ENCODE assay signal across 16 cellular contexts in the genomic region with DNA sequence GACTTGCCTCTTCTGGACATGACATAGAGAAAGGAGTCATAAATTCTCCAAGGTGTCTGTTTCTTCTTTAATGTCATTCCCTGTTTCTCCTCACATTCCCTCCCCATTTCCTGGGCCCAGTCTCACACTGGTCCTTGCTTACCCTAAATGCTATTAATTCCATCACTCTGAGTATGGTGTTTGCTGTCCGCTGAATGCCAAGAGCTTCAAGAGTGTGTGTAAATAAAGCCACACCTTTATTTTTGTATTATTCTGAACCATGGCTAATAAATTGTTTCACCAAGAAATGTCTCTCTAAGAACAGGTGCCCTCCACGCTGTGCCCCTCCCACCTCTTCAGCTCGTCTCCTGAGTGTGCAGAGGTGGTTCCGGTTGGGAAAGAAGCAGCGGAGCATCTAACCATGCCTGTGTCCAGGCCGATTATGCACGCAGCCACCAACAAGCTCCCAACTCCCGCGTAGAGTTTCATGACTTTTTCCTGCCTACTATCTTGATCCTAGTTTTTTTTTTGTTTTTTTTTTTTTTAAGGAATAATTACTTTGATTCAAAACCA. TPM values are rescaled to one million over a fixed set of nuclear protein-coding genes. Genes with fewer than 3 reads are reported as not detected.
DNase-seq lines count a peak whose midpoint lies in the region; ATAC-seq, FAIRE-seq and TF ChIP-seq lines count a peak whose summit lies in the region.
"Had no signal": no experiment of that assay in that cellular context is flagged by ENCODE, and none has a peak within 500 bp of the region (broad histone marks: within the 10 kb centered on the region; RNA-seq: fewer than 3 reads in every experiment).

No MANE protein-coding gene starts in this region.

- H3K27me3 ChIP-seq in heart right ventricle (no peaks in the 10 kb centered on the region), HepG2 (ENCODE audit: control insufficient read depth in 1 of 2, insufficient read depth in 2 of 2, low read length in 2 of 2) (peaks cover 3 to 25% of the 10 kb centered on the region in 2 experiments; a peak in 3 of 5 replicates)
- H3K27me3 ChIP-seq: right lobe of liver had no signal

- TF ChIP-seq EP300 in HepG2 (IDR thresholded peaks at IDR 0.05; ENCODE audit: low read depth in 2 of 2, low read length in 2 of 2) (no peak), HepG2 (CRISPR knock-in tag; IDR thresholded peaks at IDR 0.05; ENCODE audit: borderline replicate concordance) (no peak)

- H3K36me3 ChIP-seq in heart right ventricle, result peaks cover 0 to 36% (median 18%) of the 10 kb centered on the region in 9 donors
- H3K36me3 ChIP-seq in HepG2 (replicated peaks in 1 of 2; ENCODE audit: control insufficient read depth in 1 of 2, insufficient read depth in 2 of 2, low read length in 2 of 2), result no peaks in the 10 kb centered on the region

- TF ChIP-seq RAD21 in HepG2 (CRISPR knock-in tag; IDR thresholded peaks at IDR 0.05), result no peak

- no peak overlapping the region for H3K9ac ChIP-seq in HepG2 (ENCODE audit: insufficient read depth, low read depth, low read length)

- DNase-seq in cardiac septum (ENCODE audit: low spot score) (peak; percentile 58), heart right ventricle (no peak), NCI-H510A (lab: John Stamatoyannopoulos, UW) (peak; percentile 47), kidney glomerular epithelial cell (lab: John Stamatoyannopoulos, UW) (peak; percentile 14), cerebellar cortex (ENCODE audit: low spot score) (no peak), NOMO-1 (lab: John Stamatoyannopoulos, UW; ENCODE audit: unreplicated experiment in 2 of 2) (no peak), HepG2 (ENCODE audit: low spot score) (no peak)
- DNase-seq in stimulated activated naive CD4-positive, alpha-beta T cell (lab: John Stamatoyannopoulos, UW), result no peak
- DNase-seq: activated CD8-positive, alpha-beta memory T cell treated with anti-CD3 and anti-CD28 coated beads, Interleukin-2, amount 50 U/mL, for 4 hours; DMS 273 treated with DMSO at 0.1 percent for 48 hours; right lobe of liver; stimulated activated CD4-positive, alpha-beta T cell treated with anti-CD3 and anti-CD28 coated beads, Interleukin-2, amount 100 ng/mL, for 24 hours; substantia nigra had no signal

- no peak for TF ChIP-seq POLR2A in HepG2 (IDR thresholded peaks at IDR 0.05; ENCODE audit: insufficient read depth in 1 of 2, low read depth in 2 of 2, low read length in 2 of 2)

- intact Hi-C loops in cardiac septum (cut with DNase I) (no loop called here), heart right ventricle (cut with DNase I) (loop anchor here in 1 of 10 donors (10.0 kb wide), 1 partner anchor 52 kb away; no protein-coding TSS in a partner anchor), HepG2 (cut with micrococcal nuclease; ENCODE audit: unreplicated experiment) (no loop called here)

- CTCF ChIA-PET in HepG2 (lab: Yijun Ruan, JAX; ENCODE audit: low intra/inter-chr PET ratio, low total read pairs), result no interaction called here

- H3K27ac ChIP-seq in heart right ventricle (no peak overlapping the region), HepG2 (ENCODE audit: extremely low read length, insufficient read depth, low read length) (no peak overlapping the region)
- H3K27ac ChIP-seq: esophagus muscularis mucosa, right lobe of liver had no signal

- H3K4me1 ChIP-seq in heart right ventricle (peaks cover 0 to 66% (median 4%) of the 10 kb centered on the region in 9 donors), HepG2 (ENCODE audit: insufficient read depth, low read length) (no peaks in the 10 kb centered on the region)
- H3K4me1 ChIP-seq: esophagus muscularis mucosa, right lobe of liver had no signal

- H4K20me1 ChIP-seq in HepG2 (ENCODE audit: insufficient read depth, low read length), result no peaks in the 10 kb centered on the region

- no peak for FAIRE-seq in HepG2 (lab: Jason Lieb, UNC)

- no peak overlapping the region for H3K4me2 ChIP-seq in HepG2 (ENCODE audit: low read depth, low read length)

- no peaks in the 10 kb centered on the region for H3K79me2 ChIP-seq in HepG2 (ENCODE audit: insufficient read depth, low read length)

- H3K9me3 ChIP-seq in heart right ventricle (no peaks in the 10 kb centered on the region), HepG2 (ENCODE audit: low read length) (no peaks in the 10 kb centered on the region)
- H3K9me3 ChIP-seq: esophagus muscularis mucosa, right lobe of liver had no signal

- H2AFZ ChIP-seq in HepG2 (ENCODE audit: low read length), result no peak overlapping the region

- ATAC-seq in heart right ventricle (no peak), HepG2 (no peak)
- ATAC-seq: activated CD4-positive, CD25-positive, alpha-beta regulatory T cell treated with anti-CD3 and anti-CD28 coated beads, Interleukin-2, amount 50 U/mL, for 24 hours; HCT116; right lobe of liver had no signal

- in situ Hi-C loops in HepG2 (cut with HindIII; ENCODE audit: extremely low pct_ligation_motif_present, low pct_unique_long_range_greater_than_20kb), result no loop called here

- no TSS peak for BruUV-seq in HepG2 (replicated peaks; lab: Mats Ljungman, UMichigan)

- H3K4me3 ChIP-seq in heart right ventricle, result no peak overlapping the region
- no peak overlapping the region for H3K4me3 ChIP-seq in HepG2 (replicated peaks in 1 of 3; ENCODE audit: insufficient read depth in 1 of 3, low read depth in 2 of 3, low read length in 3 of 3)
- H3K4me3 ChIP-seq: esophagus muscularis mucosa, right lobe of liver had no signal

- POLR2A ChIA-PET in HepG2 (lab: Yijun Ruan, JAX), result no interaction called here

- 78 to 84% methylated on average over 9 of the region's 9 CpGs for WGBS in heart right ventricle, 2 donors
- 23% methylated on average over 9 of the region's 9 CpGs for WGBS in HepG2 (ENCODE audit: low lambda C conversion rate)

- TF ChIP-seq CTCF in heart right ventricle (IDR thresholded peaks at IDR 0.05) (no peak), HepG2 (CRISPR knock-in tag; IDR thresholded peaks at IDR 0.05) (no peak)

RNA-seq across cellular contexts. Expression of a gene that starts 8.6 kb away (rescaled TPM):
- 1.0 TPM for total RNA-seq in cardiac septum
- total RNA-seq in heart right ventricle, result 1 to 10 TPM; 1.2 to 3.3 (median 1.9) TPM
- 1 to 10 TPM in 1 of 2 donors, under 1 TPM in 1; 0.41 to 1.2 TPM for polyA plus RNA-seq in heart right ventricle
- total RNA-seq in HepG2 (2016; rRNA removed; fragmentation: Illumina TruSeq; extraction: Trizol), result not detected in 2 replicates
- total RNA-seq in HepG2 (2016; cell fraction: cytosol; rRNA removed; fragmentation: Illumina TruSeq; extraction: Trizol; ENCODE audit: low read depth), result not detected in 2 replicates
- total RNA-seq in HepG2 (2016; cell fraction: insoluble cytoplasmic fraction; rRNA removed; fragmentation: Illumina TruSeq; extraction: Trizol), result not detected in 2 replicates
- not detected in 2 replicates for total RNA-seq in HepG2 (2016; cell fraction: membrane; rRNA removed; fragmentation: Illumina TruSeq; extraction: Trizol)
- total RNA-seq in HepG2 (2016; cell fraction: nucleus; rRNA removed; fragmentation: Illumina TruSeq; extraction: Trizol), result not detected in 2 replicates
- not detected in 2 replicates for polyA plus RNA-seq in HepG2 (2011; rRNA removed)
- 0.01 TPM in 1 of 2 replicates, not detected in the other for polyA plus RNA-seq in HepG2 (2011; cell fraction: cytosol; rRNA removed)
- not detected in 2 replicates for polyA plus RNA-seq in HepG2 (2011; cell fraction: nucleus; rRNA removed)
- polyA plus RNA-seq in HepG2 (2012), result not detected in 2 replicates
- polyA plus RNA-seq in HepG2 (2016; cell fraction: cytosol; fragmentation: Illumina TruSeq; extraction: Trizol; ENCODE audit: low read depth), result not detected in 2 replicates
- not detected in 2 replicates for polyA plus RNA-seq in HepG2 (2016; cell fraction: insoluble cytoplasmic fraction; fragmentation: Illumina TruSeq; extraction: Trizol; ENCODE audit: low read depth)
- not detected in 2 replicates for polyA plus RNA-seq in HepG2 (2016; cell fraction: membrane; fragmentation: Illumina TruSeq; extraction: Trizol; ENCODE audit: low read depth)
- not detected in 2 replicates for polyA plus RNA-seq in HepG2 (2016; cell fraction: nucleus; fragmentation: Illumina TruSeq; extraction: Trizol; ENCODE audit: insufficient read depth, low read depth)
- polyA minus RNA-seq in HepG2 (2011; rRNA and poly(A)+ RNA removed; ENCODE audit: low replicate concordance), result not detected in 2 replicates
- polyA minus RNA-seq in HepG2 (2011; cell fraction: cytosol; rRNA and poly(A)+ RNA removed), result not detected in 2 replicates
- polyA minus RNA-seq in HepG2 (2011; cell fraction: nucleus; rRNA and poly(A)+ RNA removed), result not detected in 2 replicates

RNA-seq across cellular contexts. Expression of a gene that starts 27.8 kb away (rescaled TPM):
- total RNA-seq in cardiac septum, result 6.0 TPM
- 10 to 100 TPM in 2 of 10 donors, 1 to 10 TPM in 8; 4.0 to 15.9 (median 5.9) TPM for total RNA-seq in heart right ventricle
- 1 to 10 TPM; 4.5 to 4.6 TPM for polyA plus RNA-seq in heart right ventricle
- total RNA-seq in HepG2 (2016; rRNA removed; fragmentation: Illumina TruSeq; extraction: Trizol), result 1.5 and 2.5 TPM in 2 replicates
- total RNA-seq in HepG2 (2016; cell fraction: cytosol; rRNA removed; fragmentation: Illumina TruSeq; extraction: Trizol; ENCODE audit: low read depth), result 0.61 and 0.62 TPM in 2 replicates
- total RNA-seq in HepG2 (2016; cell fraction: insoluble cytoplasmic fraction; rRNA removed; fragmentation: Illumina TruSeq; extraction: Trizol), result 0.95 and 3.2 TPM in 2 replicates
- 0.38 and 0.68 TPM in 2 replicates for total RNA-seq in HepG2 (2016; cell fraction: membrane; rRNA removed; fragmentation: Illumina TruSeq; extraction: Trizol)
- 2.4 and 2.5 TPM in 2 replicates for total RNA-seq in HepG2 (2016; cell fraction: nucleus; rRNA removed; fragmentation: Illumina TruSeq; extraction: Trizol)
- 8.2 and 8.4 TPM in 2 replicates for polyA plus RNA-seq in HepG2 (2011; rRNA removed)
- 5.2 TPM in 2 replicates for polyA plus RNA-seq in HepG2 (2011; cell fraction: cytosol; rRNA removed)
- polyA plus RNA-seq in HepG2 (2011; cell fraction: nucleus; rRNA removed), result 8.5 and 8.8 TPM in 2 replicates
- polyA plus RNA-seq in HepG2 (2012), result 3.0 and 4.2 TPM in 2 replicates
- polyA plus RNA-seq in HepG2 (2016; cell fraction: cytosol; fragmentation: Illumina TruSeq; extraction: Trizol; ENCODE audit: low read depth), result 0.52 and 0.53 TPM in 2 replicates
- polyA plus RNA-seq in HepG2 (2016; cell fraction: insoluble cytoplasmic fraction; fragmentation: Illumina TruSeq; extraction: Trizol; ENCODE audit: low read depth), result 2.4 and 2.6 TPM in 2 replicates
- polyA plus RNA-seq in HepG2 (2016; cell fraction: membrane; fragmentation: Illumina TruSeq; extraction: Trizol; ENCODE audit: low read depth), result 0.46 and 0.87 TPM in 2 replicates
- polyA plus RNA-seq in HepG2 (2016; cell fraction: nucleus; fragmentation: Illumina TruSeq; extraction: Trizol; ENCODE audit: insufficient read depth, low read depth), result 5.9 TPM in 2 replicates
- polyA minus RNA-seq in HepG2 (2011; rRNA and poly(A)+ RNA removed; ENCODE audit: low replicate concordance), result 9.0 and 12.5 TPM in 2 replicates
- 1.4 and 3.1 TPM in 2 replicates for polyA minus RNA-seq in HepG2 (2011; cell fraction: cytosol; rRNA and poly(A)+ RNA removed)
- 3.6 and 6.1 TPM in 2 replicates for polyA minus RNA-seq in HepG2 (2011; cell fraction: nucleus; rRNA and poly(A)+ RNA removed)

RNA-seq across cellular contexts. Expression of a gene that starts 46.5 kb away (rescaled TPM):
- total RNA-seq in cardiac septum (39.6 TPM), heart right ventricle (10 to 100 TPM; 42.8 to 59.2 (median 50.3) TPM), HepG2 (2016; rRNA removed; fragmentation: Illumina TruSeq; extraction: Trizol) (not detected in 2 replicates)
- polyA plus RNA-seq in heart right ventricle (10 to 100 TPM; 23.6 to 60.4 TPM), HepG2 (2011; rRNA removed) (not detected in 2 replicates)
- not detected in 2 replicates for total RNA-seq in HepG2 (2016; cell fraction: cytosol; rRNA removed; fragmentation: Illumina TruSeq; extraction: Trizol; ENCODE audit: low read depth)
- total RNA-seq in HepG2 (2016; cell fraction: insoluble cytoplasmic fraction; rRNA removed; fragmentation: Illumina TruSeq; extraction: Trizol), result not detected in 2 replicates
- total RNA-seq in HepG2 (2016; cell fraction: membrane; rRNA removed; fragmentation: Illumina TruSeq; extraction: Trizol), result not detected in 2 replicates
- not detected in 2 replicates for total RNA-seq in HepG2 (2016; cell fraction: nucleus; rRNA removed; fragmentation: Illumina TruSeq; extraction: Trizol)
- polyA plus RNA-seq in HepG2 (2011; cell fraction: cytosol; rRNA removed), result not detected in 2 replicates
- not detected in 2 replicates for polyA plus RNA-seq in HepG2 (2011; cell fraction: nucleus; rRNA removed)
- polyA plus RNA-seq in HepG2 (2012), result not detected in 2 replicates
- not detected in 2 replicates for polyA plus RNA-seq in HepG2 (2016; cell fraction: cytosol; fragmentation: Illumina TruSeq; extraction: Trizol; ENCODE audit: low read depth)
- not detected in 2 replicates for polyA plus RNA-seq in HepG2 (2016; cell fraction: insoluble cytoplasmic fraction; fragmentation: Illumina TruSeq; extraction: Trizol; ENCODE audit: low read depth)
- not detected in 2 replicates for polyA plus RNA-seq in HepG2 (2016; cell fraction: membrane; fragmentation: Illumina TruSeq; extraction: Trizol; ENCODE audit: low read depth)
- polyA plus RNA-seq in HepG2 (2016; cell fraction: nucleus; fragmentation: Illumina TruSeq; extraction: Trizol; ENCODE audit: insufficient read depth, low read depth), result not detected in 2 replicates
- polyA minus RNA-seq in HepG2 (2011; rRNA and poly(A)+ RNA removed; ENCODE audit: low replicate concordance), result 0.34 and 36.3 TPM in 2 replicates
- polyA minus RNA-seq in HepG2 (2011; cell fraction: cytosol; rRNA and poly(A)+ RNA removed), result 0.69 and 0.79 TPM in 2 replicates
- 0.52 TPM in 1 of 2 replicates, not detected in the other for polyA minus RNA-seq in HepG2 (2011; cell fraction: nucleus; rRNA and poly(A)+ RNA removed)

Comparison
In these comparisons a context has a peak if more than half of its experiments do, and no peak if none do; other contexts are left out.
1. DNase-seq: peak in cardiac septum (single experiment), NCI-H510A (single experiment) and kidney glomerular epithelial cell (single experiment); none in heart right ventricle (0 of 2), cerebellar cortex (single experiment), NOMO-1 (0 of 2), HepG2 (single experiment) and stimulated activated naive CD4-positive, alpha-beta T cell (0 of 6).
2. RNA of a gene that starts 46.5 kb away (total RNA-seq): 42.8 to 59.2 TPM in heart right ventricle and 39.6 TPM in cardiac septum (single experiment); not detected in HepG2; every median in the first group is over 10 times any median in the second.